Comparison of ENCODE assay signal across 8 cellular contexts in the genomic region with DNA sequence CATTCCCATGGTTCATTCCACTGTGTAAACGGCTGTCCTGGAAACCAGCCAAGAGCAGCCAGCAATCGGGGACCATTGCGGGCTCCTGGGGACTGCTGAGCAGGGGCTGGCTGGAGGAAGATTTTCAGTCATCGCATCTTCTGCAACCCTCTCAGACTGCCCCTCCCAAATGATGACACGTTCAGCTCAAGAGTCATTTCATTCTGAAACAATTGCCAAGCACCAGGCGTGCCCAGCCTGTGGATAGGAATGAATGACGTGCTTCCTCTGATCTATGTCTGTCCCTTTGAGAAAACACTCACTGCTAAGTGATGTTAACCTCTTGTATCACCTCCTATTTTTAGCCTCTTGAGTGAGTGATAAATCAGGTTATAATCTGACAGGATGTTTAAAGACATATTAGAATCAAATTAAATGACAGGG.
DNase-seq lines count a peak whose midpoint lies in the region; ATAC-seq and TF ChIP-seq lines count a peak whose summit lies in the region.

No MANE protein-coding gene starts in this region.

- peaks cover 18% of the 10 kb centered on the region for H3K36me3 Mint-ChIP-seq in activated T-helper 2 cell treated with anti-CD3 and anti-CD28 coated beads, Interferon-gamma antibody, Interleukin-2, Interleukin-4, amounts not matched to agents 10 μg/mL and 5 μg/mL and 100 μg/mL, durations not matched to agents 14 hours and 24 hours and 36 hours (ENCODE audit: low read depth)

- 51% methylated on average over 7 of the region's 7 CpGs for WGBS in hepatocyte (ENCODE audit: low lambda C conversion rate, missing lambda C conversion rate)

- ATAC-seq in GM21576 (IDR thresholded peaks at IDR 0.05; ENCODE audit: unreplicated experiment) (peak; percentile 53), GM18870 (IDR thresholded peaks at IDR 0.05; ENCODE audit: unreplicated experiment) (no peak), HG03135 (IDR thresholded peaks at IDR 0.05; ENCODE audit: unreplicated experiment) (no peak)

- H4K20me1 ChIP-seq in hepatocyte (ENCODE audit: insufficient read depth, poor library complexity, severe bottlenecking), result no peaks in the 10 kb centered on the region

- H3K4me1 Mint-ChIP-seq in activated T-helper 2 cell treated with anti-CD3 and anti-CD28 coated beads, Interferon-gamma antibody, Interleukin-2, Interleukin-4, amounts not matched to agents 10 μg/mL and 5 μg/mL and 100 μg/mL, durations not matched to agents 14 hours and 24 hours and 36 hours (ENCODE audit: low read depth), result peaks cover 33% of the 10 kb centered on the region

- no peaks in the 10 kb centered on the region for H3K9me3 ChIP-seq in hepatocyte (ENCODE audit: low read depth)

- H3K27ac ChIP-seq in hepatocyte, result no peak overlapping the region

- no peaks in the 10 kb centered on the region for H3K27me3 ChIP-seq in hepatocyte

- H3K27ac Mint-ChIP-seq in activated T-helper 2 cell treated with anti-CD3 and anti-CD28 coated beads, Interferon-gamma antibody, Interleukin-2, Interleukin-4, amounts not matched to agents 10 μg/mL and 5 μg/mL and 100 μg/mL, durations not matched to agents 14 hours and 24 hours and 36 hours, result peak overlapping the region; percentile 47

- no peaks in the 10 kb centered on the region for H3K9me2 ChIP-seq in hepatocyte (replicated peaks; ENCODE audit: insufficient read depth)

- peaks cover 9% of the 10 kb centered on the region for H3K4me1 ChIP-seq in hepatocyte (ENCODE audit: insufficient read depth)

- H3K79me2 ChIP-seq in hepatocyte, result no peaks in the 10 kb centered on the region

- H2AFZ ChIP-seq in hepatocyte, result no peak overlapping the region

- no peak for TF ChIP-seq CTCF in hepatocyte (IDR thresholded peaks at IDR 0.05; ENCODE audit: poor library complexity)

- intact Hi-C loops in activated T-helper 2 cell treated with anti-CD3 and anti-CD28 coated beads, Interferon-gamma antibody, Interleukin-2, Interleukin-4, amounts not matched to agents 10 μg/mL and 5 μg/mL and 100 μg/mL, durations not matched to agents 14 hours and 24 hours and 36 hours (cut with micrococcal nuclease), result loop anchor here (5.0 to 10.0 kb wide), 2 partner anchors 297 to 734 kb away; no protein-coding TSS in a partner anchor

- DNase-seq in NCI-H748 (lab: John Stamatoyannopoulos, UW; ENCODE audit: unreplicated experiment), result peak; percentile 74
- DNase-seq in activated T-helper 2 cell treated with anti-CD3 and anti-CD28 coated beads, Interferon-gamma antibody, Interleukin-2, Interleukin-4, amounts not matched to agents 10 μg/mL and 5 μg/mL and 100 μg/mL, durations not matched to agents 14 hours and 24 hours and 36 hours (ENCODE audit: low spot score), result peak; percentile 53
- peak; percentile 35 for DNase-seq in hepatocyte (ENCODE audit: low spot score)
- peak; percentile 28 to 36 for DNase-seq in stimulated activated CD8-positive, alpha-beta memory T cell treated with anti-CD3 and anti-CD28 coated beads, Interleukin-2, amount 100 ng/mL, for 48 hours (ENCODE audit: low read depth in 2 of 2)
- no peak for DNase-seq in NAMALWA (ENCODE audit: low spot score)

- H3K9me3 Mint-ChIP-seq in activated T-helper 2 cell treated with anti-CD3 and anti-CD28 coated beads, Interferon-gamma antibody, Interleukin-2, Interleukin-4, amounts not matched to agents 10 μg/mL and 5 μg/mL and 100 μg/mL, durations not matched to agents 14 hours and 24 hours and 36 hours, result peaks cover 19% of the 10 kb centered on the region

- peak overlapping the region; percentile 36 for H3K4me2 ChIP-seq in hepatocyte

- H3K36me3 ChIP-seq in hepatocyte (replicated peaks; ENCODE audit: insufficient read depth, low read depth), result no peaks in the 10 kb centered on the region

- H3K27me3 Mint-ChIP-seq in activated T-helper 2 cell treated with anti-CD3 and anti-CD28 coated beads, Interferon-gamma antibody, Interleukin-2, Interleukin-4, amounts not matched to agents 10 μg/mL and 5 μg/mL and 100 μg/mL, durations not matched to agents 14 hours and 24 hours and 36 hours (ENCODE audit: low read depth), result peaks cover 5% of the 10 kb centered on the region

- H3K4me3 ChIP-seq in hepatocyte, result no peak overlapping the region

- H3K4me3 Mint-ChIP-seq in activated T-helper 2 cell treated with anti-CD3 and anti-CD28 coated beads, Interferon-gamma antibody, Interleukin-2, Interleukin-4, amounts not matched to agents 10 μg/mL and 5 μg/mL and 100 μg/mL, durations not matched to agents 14 hours and 24 hours and 36 hours (ENCODE audit: low read depth), result no peak overlapping the region
